14 cellular contexts compared by ENCODE assay signal in genomic region chr6:44117397-44118128, GRCh38. TPM values are rescaled to one million over a fixed set of nuclear protein-coding genes. Genes with fewer than 3 reads are reported as not detected.
A peak's percentile ranks its signal among the peaks of the same experiment; 100 is the strongest.
DNase-seq lines count a peak whose midpoint lies in the region; ATAC-seq, FAIRE-seq and TF ChIP-seq lines count a peak whose summit lies in the region.
"Had no signal": no experiment of that assay in that cellular context is flagged by ENCODE, and none has a peak within 500 bp of the region (broad histone marks: within the 10 kb centered on the region; RNA-seq: fewer than 3 reads in every experiment).

No MANE protein-coding gene starts in this region.

- TF ChIP-seq CTCF in MCF 10A (IDR thresholded peaks at IDR 0.05; ENCODE audit: unreplicated experiment): no peak
- no peak for TF ChIP-seq CTCF in breast epithelium (IDR thresholded peaks at IDR 0.05)
- no peak for TF ChIP-seq CTCF in K562 (IDR thresholded peaks at IDR 0.05 in 2 of 3, conservative IDR thresholded peaks at IDR 0.05 in 1 of 3; ENCODE audit: insufficient read depth in 2 of 3, low read depth in 1 of 3, low read length in 3 of 3)
- no peak for TF ChIP-seq CTCF in lung (IDR thresholded peaks at IDR 0.05; ENCODE audit: control extremely low read depth, extremely low read depth)

- peaks cover 0 to 7% of the 10 kb centered on the region in 2 donors for H3K4me1 ChIP-seq in breast epithelium
- peaks cover 40 to 57% of the 10 kb centered on the region in 2 experiments for H3K4me1 ChIP-seq in K562 (replicated peaks in 1 of 2; ENCODE audit: control insufficient read depth in 2 of 2, insufficient read depth in 2 of 2, low read length in 2 of 2)
- peaks cover 9 to 11% of the 10 kb centered on the region in 2 donors for H3K4me1 ChIP-seq in lung (ENCODE audit: control insufficient read depth in 2 of 2, insufficient read depth in 2 of 2, low read length in 2 of 2)
- H3K4me1 ChIP-seq in aorta (ENCODE audit: control insufficient read depth in 1 of 2, insufficient read depth in 2 of 2, low read length in 2 of 2): peaks cover 5 to 7% of the 10 kb centered on the region in 2 donors

- intact Hi-C loops in MCF 10A (cut with micrococcal nuclease): no loop called here
- intact Hi-C loops in breast epithelium (cut with DNase I; ENCODE audit: low total_unique reads): no loop called here
- intact Hi-C loops in K562 (cut with micrococcal nuclease): loop anchor here (5.0 kb wide), 1 partner anchor 35 kb away; no protein-coding TSS in a partner anchor
- intact Hi-C loops in aorta (cut with DNase I): no loop called here

- no peak overlapping the region for H3K4me2 ChIP-seq in K562 (ENCODE audit: insufficient read depth, low read length)

- H3K36me3 ChIP-seq in breast epithelium (peaks cover 4% of the 10 kb centered on the region), K562 (ENCODE audit: control insufficient read depth, insufficient read depth, low read length) (peaks cover 80% of the 10 kb centered on the region), lung (ENCODE audit: control insufficient read depth in 2 of 2, insufficient read depth in 2 of 2, low read length in 2 of 2) (peaks cover 9 to 12% of the 10 kb centered on the region in 2 donors), aorta (ENCODE audit: control insufficient read depth in 1 of 2, insufficient read depth in 2 of 2, low read length in 1 of 2) (peaks cover 2% of the 10 kb centered on the region in 2 donors)

- no peaks in the 10 kb centered on the region for H3K9me3 Mint-ChIP-seq in MCF 10A (ENCODE audit: unreplicated experiment)

- CTCF ChIA-PET in MCF 10A (lab: Yijun Ruan, JAX) (interaction anchor here (0.6 to 1.4 kb wide), 9 partner anchors 14 to 348 kb away, joined by 3 to 4 read pairs (median 3); no protein-coding TSS in a partner anchor), K562 (lab: Yijun Ruan, JAX; ENCODE audit: low intra/inter-chr PET ratio) (no interaction called here), HEK293T (lab: Yijun Ruan, JAX) (interaction anchor here (1.5 kb wide), 1 partner anchor 38 kb away, joined by 3 read pairs; no protein-coding TSS in a partner anchor)

- H3K27me3 ChIP-seq in breast epithelium: no peaks in the 10 kb centered on the region
- no peaks in the 10 kb centered on the region for H3K27me3 ChIP-seq in K562 (ENCODE audit: control insufficient read depth in 2 of 2, insufficient read depth in 2 of 2, low read length in 2 of 2)
- no peaks in the 10 kb centered on the region for H3K27me3 ChIP-seq in lung (ENCODE audit: control insufficient read depth, insufficient read depth)
- no peaks in the 10 kb centered on the region for H3K27me3 ChIP-seq in aorta (ENCODE audit: control insufficient read depth in 1 of 2, insufficient read depth in 2 of 2, low read length in 1 of 2)
- H3K27me3 ChIP-seq: heart right ventricle had no signal

- peaks cover 35% of the 10 kb centered on the region for H3K36me3 Mint-ChIP-seq in MCF 10A (ENCODE audit: insufficient read depth, unreplicated experiment)

- in situ Hi-C loops in K562 (cut with MboI): no loop called here

- H3K4me3 ChIP-seq in breast epithelium (no peak overlapping the region), K562 (no peak overlapping the region), lung (no peak overlapping the region), aorta (ENCODE audit: low read length in 2 of 2) (no peak overlapping the region)
- H3K4me3 ChIP-seq: heart right ventricle had no signal

- peak overlapping the region; percentile 16 for H3K27ac Mint-ChIP-seq in MCF 10A (ENCODE audit: low read depth, unreplicated experiment)
- H3K27ac Mint-ChIP-seq: activated CD8-positive, alpha-beta T cell treated with anti-CD3 and anti-CD28 coated beads, Interleukin-2, amount 10 ng/mL, durations not matched to agents 7 days and 5 days had no signal

- peaks cover 48% of the 10 kb centered on the region for H3K4me1 Mint-ChIP-seq in MCF 10A (ENCODE audit: insufficient read depth, unreplicated experiment)

- peaks cover 58% of the 10 kb centered on the region for H4K20me1 ChIP-seq in K562 (replicated peaks; ENCODE audit: control insufficient read depth, insufficient read depth, low read length)

- peak overlapping the region in 1 of 2 donors; percentile 80 for H3K27ac ChIP-seq in breast epithelium
- peak overlapping the region; percentile 10; the same call in 1 of the 3 replicates for H3K27ac ChIP-seq in K562 (ENCODE audit: extremely low read depth, low read depth, low read length)
- no peak overlapping the region for H3K27ac ChIP-seq in lung (ENCODE audit: low read depth in 1 of 2, low read length in 1 of 2)
- peak overlapping the region; percentile 8 to 70 for H3K27ac ChIP-seq in aorta (ENCODE audit: low read depth in 1 of 2, low read length in 2 of 2)

- WGBS in K562 (ENCODE audit: insufficient coverage, low coverage, missing lambda C conversion rate): 59% methylated on average over 6 of the region's 6 CpGs
- WGBS in lung, 2 donors: 71 to 87% methylated on average over 6 of the region's 6 CpGs
- 83 to 84% methylated on average over 6 of the region's 6 CpGs for WGBS in aorta, 2 donors

- no peak for FAIRE-seq in K562 (lab: Jason Lieb, UNC)

- H3K9me3 ChIP-seq in breast epithelium: no peaks in the 10 kb centered on the region
- H3K9me3 ChIP-seq in K562 (replicated peaks; ENCODE audit: control insufficient read depth, insufficient read depth, low read depth, low read length): no peaks in the 10 kb centered on the region
- H3K9me3 ChIP-seq in lung (ENCODE audit: control insufficient read depth in 2 of 2, insufficient read depth in 1 of 2, low read length in 1 of 2): no peaks in the 10 kb centered on the region
- H3K9me3 ChIP-seq in aorta (ENCODE audit: control insufficient read depth, low read length): no peaks in the 10 kb centered on the region
- H3K9me3 ChIP-seq: heart right ventricle had no signal

- peaks cover 85% of the 10 kb centered on the region for H3K79me2 ChIP-seq in K562 (ENCODE audit: control insufficient read depth, insufficient read depth, low read length)

- 0 out of 4 replicates have a peak overlapping the region, but pooled peaks of 1 of the 2 experiments have one; percentile 16 for H3K9ac ChIP-seq in K562 (ENCODE audit: insufficient read depth in 1 of 2, low read depth in 2 of 2, low read length in 2 of 2)

- TF ChIP-seq POLR2A in breast epithelium (IDR thresholded peaks at IDR 0.05) (no peak), K562 (conservative IDR thresholded peaks at IDR 0.05) (no peak)

- BruUV-seq in MCF 10A (replicated peaks; lab: Mats Ljungman, UMichigan) (no TSS peak), K562 (replicated peaks; lab: Mats Ljungman, UMichigan) (no TSS peak)

- no peak for TF ChIP-seq RAD21 in K562 (CRISPR knock-in tag; conservative IDR thresholded peaks at IDR 0.05 in 1 of 2, IDR thresholded peaks at IDR 0.05 in 1 of 2)

- POLR2A ChIA-PET in MCF 10A (lab: Yijun Ruan, JAX): interaction anchor here (0.9 to 1.3 kb wide), 3 partner anchors 9 to 12 kb away, joined by 3 to 5 read pairs (median 4); no protein-coding TSS in a partner anchor
- POLR2A ChIA-PET in K562 (lab: Yijun Ruan, JAX): interaction anchor here (0.6 to 1.3 kb wide), 9 partner anchors 10 to 343 kb away, joined by 3 to 8 read pairs (median 3); no protein-coding TSS in a partner anchor
- POLR2A ChIA-PET in HEK293T (lab: Yijun Ruan, JAX): interaction anchor here (1.6 kb wide), 1 partner anchor 129 kb away, joined by 5 read pairs; the partner anchor contains the start of gene HSP90AB1

- no peaks in the 10 kb centered on the region for H3K27me3 Mint-ChIP-seq in MCF 10A (ENCODE audit: insufficient read depth, unreplicated experiment)

- H3K4me3 Mint-ChIP-seq in MCF 10A (ENCODE audit: unreplicated experiment): no peak overlapping the region
- H3K4me3 Mint-ChIP-seq: activated CD8-positive, alpha-beta T cell treated with anti-CD3 and anti-CD28 coated beads, Interleukin-2, amount 10 ng/mL, durations not matched to agents 7 days and 5 days had no signal

- no peak for TF ChIP-seq EP300 in K562 (IDR thresholded peaks at IDR 0.05; ENCODE audit: low read length)

- no peak overlapping the region for H2AFZ ChIP-seq in K562 (ENCODE audit: low read depth, low read length)

- DNase-seq in MCF 10A (ENCODE audit: unreplicated experiment) (no peak), breast epithelium (ENCODE audit: low spot score in 2 of 2) (no peak), K562 (ENCODE audit: extremely low read depth in 1 of 4, low spot score in 3 of 4) (no peak), lung (ENCODE audit: low spot score) (peak; percentile 80), aorta (no peak), NCI-H446 treated with DMSO at 0.1 percent for 48 hours (lab: John Stamatoyannopoulos, UW) (no peak), HEK293T (ENCODE audit: extremely low spot score) (no peak)
- DNase-seq: activated CD8-positive, alpha-beta T cell treated with anti-CD3 and anti-CD28 coated beads, Interleukin-2, amount 10 ng/mL, durations not matched to agents 7 days and 5 days; activated naive CD4-positive, alpha-beta T cell treated with anti-CD3 and anti-CD28 coated beads, Interleukin-2, amount 50 U/mL, for 16 hours; effector CD4-positive, alpha-beta T cell; heart right ventricle; NCI-H748 treated with DMSO at 0.1 percent for 48 hours had no signal

- ATAC-seq in K562 (no peak), lung (ENCODE audit: insufficient read depth, low FRiP score) (peak; percentile 48), aorta (ENCODE audit: low FRiP score) (no peak), HG02678 (IDR thresholded peaks at IDR 0.05; ENCODE audit: unreplicated experiment) (no peak)
- ATAC-seq: activated CD8-positive, alpha-beta T cell treated with anti-CD3 and anti-CD28 coated beads, Interleukin-2, amount 10 ng/mL, durations not matched to agents 7 days and 5 days had no signal

- H3K9me1 ChIP-seq in K562 (ENCODE audit: control insufficient read depth, insufficient read depth, low read length): peaks cover 8% of the 10 kb centered on the region

RNA-seq across cellular contexts. Expression of gene MRPL14, which starts 9.7 kb away (rescaled TPM):
- total RNA-seq in MCF 10A (2022) (47.6 and 66.8 TPM in 2 replicates), breast epithelium (10 to 100 TPM; 24.6 to 55.7 (median 30.4) TPM), K562 (2014; rRNA removed) (166 and 199 TPM in 2 replicates), K562 (2014; rRNA removed; fragmentation: Illumina TruSeq; extraction: Trizol) (97.5 and 126 TPM in 2 replicates), K562 (2015; rRNA removed; fragmentation: Illumina TruSeq; extraction: Trizol) (130 and 136 TPM in 2 replicates), K562 (2021) (143 and 149 TPM in 2 replicates), lung (10 to 100 TPM; 70.8 to 90.2 TPM), aorta (10 to 100 TPM; 24.6 to 24.9 TPM)
- total RNA-seq in K562 (2011; cell fraction: chromatin; rRNA removed; ENCODE audit: low replicate concordance): 39.2 and 66.5 TPM in 2 replicates
- total RNA-seq in K562 (2011; cell fraction: nucleolus; rRNA removed): 54.2 and 60.8 TPM in 2 replicates
- 55.7 and 67.6 TPM in 2 replicates for total RNA-seq in K562 (2011; cell fraction: nucleoplasm; rRNA removed)
- polyA plus RNA-seq in K562 (2011; rRNA removed) (145 and 165 TPM in 2 replicates), K562 (2014; fragmentation: Illumina TruSeq; extraction: Trizol) (134 and 163 TPM in 2 replicates), K562 (2014; fragmentation: Nextera tagmentation; extraction: Ambion mirVana) (100 to 1,000 TPM; 414 to 424 TPM), K562 (2014; rRNA removed) (195 and 240 TPM in 2 replicates), lung (100 to 1,000 TPM; 112 to 219 TPM), aorta (10 to 100 TPM; 39.0 to 40.3 TPM)
- 149 and 217 TPM in 2 replicates for polyA plus RNA-seq in K562 (2011; cell fraction: cytosol; rRNA removed)
- polyA plus RNA-seq in K562 (2011; cell fraction: nucleus; rRNA removed): 68.7 and 82.6 TPM in 2 replicates
- polyA plus RNA-seq in K562 (2012): 102 and 171 TPM in 2 replicates
- polyA minus RNA-seq in K562 (2011; rRNA and poly(A)+ RNA removed): 39.8 and 41.8 TPM in 2 replicates
- 38.6 and 39.1 TPM in 2 replicates for polyA minus RNA-seq in K562 (2011; cell fraction: cytosol; rRNA and poly(A)+ RNA removed)
- polyA minus RNA-seq in K562 (2011; cell fraction: nucleus; rRNA and poly(A)+ RNA removed): 15.3 and 25.4 TPM in 2 replicates

RNA-seq across cellular contexts. Expression of gene TMEM63B, which starts 9.8 kb away (rescaled TPM):
- total RNA-seq in MCF 10A (2022) (22.3 and 22.6 TPM in 2 replicates), breast epithelium (10 to 100 TPM; 16.7 to 21.8 (median 18.9) TPM), K562 (2014; rRNA removed) (12.6 and 22.5 TPM in 2 replicates), K562 (2014; rRNA removed; fragmentation: Illumina TruSeq; extraction: Trizol) (10.8 and 14.4 TPM in 2 replicates), K562 (2015; rRNA removed; fragmentation: Illumina TruSeq; extraction: Trizol) (14.0 and 14.3 TPM in 2 replicates), K562 (2021) (39.2 and 39.4 TPM in 2 replicates), lung (10 to 100 TPM; 93.1 to 94.5 TPM), aorta (10 to 100 TPM; 16.0 to 23.5 TPM)
- 125 and 274 TPM in 2 replicates for total RNA-seq in K562 (2011; cell fraction: chromatin; rRNA removed; ENCODE audit: low replicate concordance)
- total RNA-seq in K562 (2011; cell fraction: nucleolus; rRNA removed): 162 and 166 TPM in 2 replicates
- 160 TPM in 2 replicates for total RNA-seq in K562 (2011; cell fraction: nucleoplasm; rRNA removed)
- polyA plus RNA-seq in K562 (2011; rRNA removed) (37.0 and 59.6 TPM in 2 replicates), K562 (2014; fragmentation: Illumina TruSeq; extraction: Trizol) (32.5 and 35.7 TPM in 2 replicates), K562 (2014; fragmentation: Nextera tagmentation; extraction: Ambion mirVana) (under 1 TPM; 0.14 to 0.17 TPM), K562 (2014; rRNA removed) (26.8 and 31.0 TPM in 2 replicates), lung (10 to 100 TPM; 49.0 to 83.6 TPM), aorta (10 to 100 TPM in 1 of 2 donors, 1 to 10 TPM in 1; 6.1 to 15.0 TPM)
- 69.9 and 86.4 TPM in 2 replicates for polyA plus RNA-seq in K562 (2011; cell fraction: cytosol; rRNA removed)
- 128 and 148 TPM in 2 replicates for polyA plus RNA-seq in K562 (2011; cell fraction: nucleus; rRNA removed)
- 27.9 and 28.7 TPM in 2 replicates for polyA plus RNA-seq in K562 (2012)
- polyA minus RNA-seq in K562 (2011; rRNA and poly(A)+ RNA removed): 52.7 and 68.9 TPM in 2 replicates
- polyA minus RNA-seq in K562 (2011; cell fraction: cytosol; rRNA and poly(A)+ RNA removed): 35.2 and 46.9 TPM in 2 replicates
- polyA minus RNA-seq in K562 (2011; cell fraction: nucleus; rRNA and poly(A)+ RNA removed): 25.6 and 33.4 TPM in 2 replicates

RNA-seq across cellular contexts. Expression of gene CAPN11, which starts 41.1 kb away (rescaled TPM):
- total RNA-seq in MCF 10A (2022): not detected in 2 replicates
- 1 to 10 TPM; 1.1 to 3.8 (median 2.9) TPM for total RNA-seq in breast epithelium
- 2.2 and 4.6 TPM in 2 replicates for total RNA-seq in K562 (2011; cell fraction: chromatin; rRNA removed; ENCODE audit: low replicate concordance)
- total RNA-seq in K562 (2011; cell fraction: nucleolus; rRNA removed): 1.8 and 2.5 TPM in 2 replicates
- 1.6 and 1.9 TPM in 2 replicates for total RNA-seq in K562 (2011; cell fraction: nucleoplasm; rRNA removed)
- total RNA-seq in K562 (2014; rRNA removed): 0.20 and 0.41 TPM in 2 replicates
- total RNA-seq in K562 (2014; rRNA removed; fragmentation: Illumina TruSeq; extraction: Trizol): 0.13 and 0.18 TPM in 2 replicates
- total RNA-seq in K562 (2015; rRNA removed; fragmentation: Illumina TruSeq; extraction: Trizol): 0.07 and 0.11 TPM in 2 replicates
- total RNA-seq in K562 (2021): 0.07 and 0.18 TPM in 2 replicates
- 0.30 and 0.46 TPM in 2 replicates for polyA plus RNA-seq in K562 (2011; rRNA removed)
- 0.15 and 0.57 TPM in 2 replicates for polyA plus RNA-seq in K562 (2011; cell fraction: cytosol; rRNA removed)
- 3.4 and 5.7 TPM in 2 replicates for polyA plus RNA-seq in K562 (2011; cell fraction: nucleus; rRNA removed)
- polyA plus RNA-seq in K562 (2012): 0.35 and 1.5 TPM in 2 replicates
- polyA plus RNA-seq in K562 (2014; fragmentation: Illumina TruSeq; extraction: Trizol): 0.15 and 0.19 TPM in 2 replicates
- polyA plus RNA-seq in K562 (2014; fragmentation: Nextera tagmentation; extraction: Ambion mirVana): under 1 TPM in 1 of 2 experiments, not detected in 1; 0.03 TPM
- polyA plus RNA-seq in K562 (2014; rRNA removed): 0.04 and 0.61 TPM in 2 replicates
- 0.24 and 0.25 TPM in 2 replicates for polyA minus RNA-seq in K562 (2011; rRNA and poly(A)+ RNA removed)
- polyA minus RNA-seq in K562 (2011; cell fraction: cytosol; rRNA and poly(A)+ RNA removed): 0.48 TPM in 1 of 2 replicates, not detected in the other
- 0.67 and 0.81 TPM in 2 replicates for polyA minus RNA-seq in K562 (2011; cell fraction: nucleus; rRNA and poly(A)+ RNA removed)
- under 1 TPM in 1 of 2 donors, not detected in 1; 0.15 TPM for total RNA-seq in lung
- polyA plus RNA-seq in lung: under 1 TPM; 0.07 to 0.30 TPM
- total RNA-seq in aorta: 1 to 10 TPM in 1 of 2 donors, under 1 TPM in 1; 0.81 to 2.2 TPM
- polyA plus RNA-seq in aorta: under 1 TPM in 1 of 2 donors, not detected in 1; 0.46 TPM
- total RNA-seq: T-helper 1 cell treated with Interleukin-12 subunit alpha and Interleukin-12 subunit beta and Interleukin-4 antibody, amounts not matched to agents 30 ng/mL and 1 ng/mL, for 36 hours had no signal

Comparison
In these comparisons a context has a peak if more than half of its experiments do, and no peak if none do; other contexts are left out.
1. H3K27ac ChIP-seq: peak in K562 (single experiment) and aorta (2 of 2); none in lung (0 of 2).